ENCODE assay signal across 26 cellular contexts in genomic region chr14:64773577-64773976, GRCh38.
"Had no signal": no experiment of that assay in that cellular context is flagged by ENCODE, and none has a peak within 500 bp of the region (broad histone marks: within the 10 kb centered on the region; RNA-seq: fewer than 3 reads in every experiment).

No MANE protein-coding gene starts in this region.

- ATAC-seq: left colon; left lung; lower lobe of right lung; naive thymus-derived CD8-positive, alpha-beta T cell; right lobe of liver; stimulated activated effector memory CD8-positive, alpha-beta T cell treated with anti-CD3 and anti-CD28 coated beads, Interleukin-12 subunit alpha, Interleukin-12 subunit beta, amount 100 ng/mL, for 72 hours; upper lobe of right lung had no signal

- H3K27ac ChIP-seq: left lung, lower lobe of right lung, neutrophil, parathyroid adenoma, psoas muscle, right lobe of liver, skin epidermis, suprapubic skin, thoracic aorta, tibial artery, upper lobe of right lung had no signal

- H3K4me3 Mint-ChIP-seq: immature natural killer cell; naive thymus-derived CD8-positive, alpha-beta T cell; nephron; neural crest cell; stimulated activated effector memory CD8-positive, alpha-beta T cell treated with anti-CD3 and anti-CD28 coated beads, Interleukin-12 subunit alpha, Interleukin-12 subunit beta, amount 100 ng/mL, for 72 hours; stimulated activated naive CD8-positive, alpha-beta T cell treated with anti-CD3 and anti-CD28 coated beads, Interleukin-15, Interleukin-2, amounts not matched to agents 100 ng/mL and 50 ng/mL, for 24 hours had no signal

- H3K4me3 ChIP-seq: left lung, lower lobe of right lung, psoas muscle, right lobe of liver, skin epidermis, suprapubic skin, thoracic aorta, tibial artery, upper lobe of right lung had no signal

- H3K36me3 ChIP-seq: left lung, lower lobe of right lung, neutrophil, right lobe of liver, suprapubic skin, thoracic aorta, tibial artery, upper lobe of right lung had no signal

- H3K9ac ChIP-seq: parathyroid adenoma had no signal

- DNase-seq: hypothalamus; immature natural killer cell; kidney; left colon; lower lobe of right lung; mammary epithelial cell; mesenchymal stem cell; naive thymus-derived CD8-positive, alpha-beta T cell; occipital lobe; psoas muscle; right lobe of liver; stimulated activated CD4-positive, alpha-beta T cell treated with anti-CD3 and anti-CD28 coated beads, Interleukin-4, amount 100 ng/mL, for 24 hours; stimulated activated naive CD4-positive, alpha-beta T cell; trophoblast cell; upper lobe of right lung had no signal

- H3K27ac Mint-ChIP-seq: naive thymus-derived CD8-positive, alpha-beta T cell; nephron; stimulated activated effector memory CD8-positive, alpha-beta T cell treated with anti-CD3 and anti-CD28 coated beads, Interleukin-12 subunit alpha, Interleukin-12 subunit beta, amount 100 ng/mL, for 72 hours; stimulated activated naive CD8-positive, alpha-beta T cell treated with anti-CD3 and anti-CD28 coated beads, Interleukin-15, Interleukin-2, amounts not matched to agents 100 ng/mL and 50 ng/mL, for 24 hours had no signal

- H3K27me3 ChIP-seq: left lung, neutrophil, right lobe of liver, suprapubic skin, tibial artery, upper lobe of right lung had no signal

- H2AFZ ChIP-seq: parathyroid adenoma had no signal

- H3K4me1 ChIP-seq: left lung, lower lobe of right lung, suprapubic skin, tibial artery, upper lobe of right lung had no signal

- H3K36me3 Mint-ChIP-seq: immature natural killer cell; naive thymus-derived CD8-positive, alpha-beta T cell; stimulated activated effector memory CD8-positive, alpha-beta T cell treated with anti-CD3 and anti-CD28 coated beads, Interleukin-12 subunit alpha, Interleukin-12 subunit beta, amount 100 ng/mL, for 72 hours had no signal

- H3K9me3 ChIP-seq: left lung, lower lobe of right lung, neutrophil, psoas muscle, right lobe of liver, suprapubic skin, thoracic aorta, tibial artery, upper lobe of right lung had no signal

- H3K27me3 Mint-ChIP-seq: stimulated activated naive CD8-positive, alpha-beta T cell treated with anti-CD3 and anti-CD28 coated beads, Interleukin-15, Interleukin-2, amounts not matched to agents 100 ng/mL and 50 ng/mL, for 24 hours had no signal

- H3K4me1 Mint-ChIP-seq: immature natural killer cell, neural crest cell had no signal
